7 cellular contexts compared by ENCODE assay signal in genomic region chr17:73870035-73870434, GRCh38.
"Had no signal": no experiment of that assay in that cellular context is flagged by ENCODE, and none has a peak within 500 bp of the region (broad histone marks: within the 10 kb centered on the region; RNA-seq: fewer than 3 reads in every experiment).

No MANE protein-coding gene starts in this region.

- H3K27ac Mint-ChIP-seq: IgD-negative memory B cell had no signal

- H3K4me3 ChIP-seq: K562 had no signal

- DNase-seq: IMR-90, KBM-7, KG1 had no signal

- H3K27ac ChIP-seq: HL-60 had no signal

- H3K4me3 Mint-ChIP-seq: IgD-negative memory B cell had no signal

- ATAC-seq: HepG2, K562 had no signal

- H3K9me3 Mint-ChIP-seq: IgD-negative memory B cell had no signal
